ENCODE assay signal across 8 cellular contexts in the genomic region with DNA sequence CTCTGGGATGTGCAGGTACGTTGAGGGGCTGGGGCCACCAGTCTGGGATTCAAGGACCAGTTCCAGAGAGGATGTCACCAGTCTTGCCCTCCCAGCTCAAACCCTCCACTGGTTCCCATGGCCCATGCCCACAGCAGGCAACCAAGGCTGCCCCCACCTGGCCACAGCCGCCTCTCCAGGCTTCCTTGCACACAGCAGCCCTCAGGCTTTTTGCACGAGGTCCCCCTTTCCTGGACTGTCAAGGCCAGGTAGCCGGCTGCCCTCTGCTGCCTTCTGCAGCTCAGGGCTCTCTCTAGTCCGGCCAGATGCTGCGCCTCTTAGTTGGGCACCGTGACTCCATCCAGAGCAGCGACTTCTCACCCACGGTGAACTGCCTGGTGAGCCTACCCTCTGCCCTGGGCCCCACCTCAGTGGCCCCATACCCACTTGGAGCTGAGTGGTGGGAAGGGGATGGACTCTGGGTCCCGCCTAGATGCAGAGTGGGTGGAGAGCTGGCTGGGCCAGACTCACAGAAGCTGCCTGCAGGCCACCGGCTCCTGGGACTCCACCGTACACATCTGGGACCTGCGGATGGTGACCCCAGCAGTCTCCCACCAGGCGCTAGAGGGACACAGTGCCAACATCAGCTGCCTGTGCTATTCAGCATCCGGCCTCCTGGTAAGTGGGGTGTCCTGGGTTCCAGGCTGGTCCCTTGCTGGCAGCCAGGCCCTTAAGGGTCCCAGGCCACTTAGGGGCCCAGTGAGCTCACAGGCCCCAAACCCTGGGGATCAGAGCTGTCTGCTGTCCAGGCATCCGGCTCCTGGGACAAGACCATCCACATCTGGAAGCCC. TPM values are rescaled to one million over a fixed set of nuclear protein-coding genes. Genes with fewer than 3 reads are reported as not detected.
A peak's percentile ranks its signal among the peaks of the same experiment; 100 is the strongest.
DNase-seq lines count a peak whose midpoint lies in the region; ATAC-seq, FAIRE-seq and TF ChIP-seq lines count a peak whose summit lies in the region.

No MANE protein-coding gene starts in this region.

- H3K4me3 ChIP-seq in fibroblast of villous mesenchyme (ENCODE audit: low read depth, low read length) (no peak overlapping the region), dorsolateral prefrontal cortex (no peak overlapping the region)

- intact Hi-C loops in dorsolateral prefrontal cortex (cut with DNase I) = no loop called here

- peak; percentile 47 for TF ChIP-seq CTCF in GM12873 (IDR thresholded peaks at IDR 0.05; ENCODE audit: insufficient read depth, low read depth, low read length, missing control alignments)
- peak; percentile 36 for TF ChIP-seq CTCF in fibroblast of villous mesenchyme (IDR thresholded peaks at IDR 0.05; ENCODE audit: insufficient read depth, low read depth, low read length)
- peak in 7 of 56 donors; percentile 6 to 26 (median 10) for TF ChIP-seq CTCF in dorsolateral prefrontal cortex (IDR thresholded peaks at IDR 0.05 in 54 of 56, conservative IDR thresholded peaks at IDR 0.05 in 2 of 56; ENCODE audit: low read depth in 1 of 56, partially characterized antibody in 56 of 56)

- FAIRE-seq in RCC 7860 (lab: Jason Lieb, UNC) = no peak

- no peak for ATAC-seq in GM21381 (IDR thresholded peaks at IDR 0.05; ENCODE audit: unreplicated experiment)

- no peak overlapping the region for H3K27ac ChIP-seq in dorsolateral prefrontal cortex

- no peaks in the 10 kb centered on the region for H3K27me3 ChIP-seq in dorsolateral prefrontal cortex

- DNase-seq in AG20443 (ENCODE audit: low spot score) (peak; percentile 47), RCC 7860 (ENCODE audit: low spot score) (peak; percentile 60), fibroblast of villous mesenchyme (ENCODE audit: low read depth) (no peak), C1 segment of cervical spinal cord (lab: John Stamatoyannopoulos, UW) (no peak), putamen (ENCODE audit: low spot score) (no peak), dorsolateral prefrontal cortex (no peak)

RNA-seq across cellular contexts. Expression of a gene that starts 2.9 kb away (rescaled TPM):
- total RNA-seq in fibroblast of villous mesenchyme = not detected in 2 replicates
- 1 to 10 TPM in 1 of 120 experiments, under 1 TPM in 20, not detected in 99; 0.36 to 1.2 (median 0.64) TPM for total RNA-seq in dorsolateral prefrontal cortex

RNA-seq across cellular contexts. Expression of a gene that starts 5.6 kb away (rescaled TPM):
- total RNA-seq in fibroblast of villous mesenchyme = 1,727 and 1,986 TPM in 2 replicates
- 100 to 1,000 TPM; 334 to 549 (median 424) TPM for total RNA-seq in dorsolateral prefrontal cortex

RNA-seq across cellular contexts. Expression of a gene that starts 5.8 kb away (rescaled TPM):
- total RNA-seq in fibroblast of villous mesenchyme (14.2 TPM in 2 replicates), dorsolateral prefrontal cortex (10 to 100 TPM; 25.7 to 85.1 (median 57.9) TPM)

Comparison
In these comparisons a context has a peak if more than half of its experiments do, and no peak if none do; other contexts are left out.
1. DNase-seq: peak in AG20443 (single experiment) and RCC 7860 (single experiment); none in fibroblast of villous mesenchyme (single experiment), C1 segment of cervical spinal cord (0 of 14), putamen (single experiment) and dorsolateral prefrontal cortex (0 of 10).